ENCODE assay signal across 15 cellular contexts in genomic region chr21:29697555-29698193, GRCh38.
A peak's percentile ranks its signal among the peaks of the same experiment; 100 is the strongest.
DNase-seq lines count a peak whose midpoint lies in the region; ATAC-seq and TF ChIP-seq lines count a peak whose summit lies in the region.
"Had no signal": no experiment of that assay in that cellular context is flagged by ENCODE, and none has a peak within 500 bp of the region (broad histone marks: within the 10 kb centered on the region; RNA-seq: fewer than 3 reads in every experiment).

No MANE protein-coding gene starts in this region.

- TF ChIP-seq CTCF in H9 (conservative IDR thresholded peaks at IDR 0.05): no peak

- no peaks in the 10 kb centered on the region for H4K20me1 ChIP-seq in H9 (ENCODE audit: control insufficient read depth, insufficient read depth, insufficient read length)

- H2BK5ac ChIP-seq in H9 (ENCODE audit: insufficient read length, low read length): no peak overlapping the region

- H3K27me3 ChIP-seq in H9 (ENCODE audit: insufficient read depth, low read length): no peaks in the 10 kb centered on the region

- no CpG with 5 or more reads among the region's 7 CpGs for WGBS in H9 (ENCODE audit: extremely low coverage, insufficient read length, low lambda C conversion rate)

- peaks cover 3 to 4% (median 4%) of the 10 kb centered on the region in 3 experiments; a peak in 2 of 7 replicates for H3K36me3 Mint-ChIP-seq in H9 (ENCODE audit: insufficient read depth in 1 of 3, low read depth in 3 of 3)

- peak; percentile 82 for ATAC-seq in GM18511 (IDR thresholded peaks at IDR 0.05; ENCODE audit: unreplicated experiment)
- peak; percentile 74 for ATAC-seq in HG02973 (IDR thresholded peaks at IDR 0.05; ENCODE audit: unreplicated experiment)
- no peak for ATAC-seq in HG03097 (IDR thresholded peaks at IDR 0.05; ENCODE audit: low FRiP score, unreplicated experiment)

- no peak overlapping the region for H2BK20ac ChIP-seq in H9 (ENCODE audit: low read depth, low read length, poor library complexity, severe bottlenecking)

- no peak overlapping the region for H3T11ph ChIP-seq in H9 (ENCODE audit: low read length)

- no peak overlapping the region for H3K9ac ChIP-seq in H9 (ENCODE audit: extremely low read depth, insufficient read length, low read length)

- H3K4me3 Mint-ChIP-seq in H9: no peak overlapping the region
- H3K4me3 Mint-ChIP-seq: activated CD4-positive, alpha-beta T cell treated with anti-CD3 and anti-CD28 coated beads, Interleukin-2, amount 10 ng/mL, durations not matched to agents 24 days and 14 days; activated naive CD4-positive, alpha-beta T cell treated with anti-CD3 and anti-CD28 coated beads for 36 hours had no signal

- H4K5ac ChIP-seq in H9 (ENCODE audit: insufficient read length, low read depth, low read length): no peak overlapping the region

- no peaks in the 10 kb centered on the region for H3K79me1 ChIP-seq in H9 (ENCODE audit: insufficient read depth, low read depth, low read length, poor library complexity, severe bottlenecking)

- H2BK15ac ChIP-seq in H9 (ENCODE audit: low read depth, low read length): no peak overlapping the region

- H4K91ac ChIP-seq in H9 (ENCODE audit: insufficient read length, low read depth, low read length): no peak overlapping the region

- H3K56ac ChIP-seq in H9 (ENCODE audit: insufficient read length, low read depth, low read length): no peak overlapping the region

- H2BK12ac ChIP-seq in H9 (ENCODE audit: insufficient read length, low read depth, low read length): no peak overlapping the region

- H3K23ac ChIP-seq in H9 (ENCODE audit: insufficient read length, low read depth, low read length): no peak overlapping the region

- no peaks in the 10 kb centered on the region for H3K23me2 ChIP-seq in H9 (ENCODE audit: insufficient read length, low read depth, low read length, poor library complexity, severe bottlenecking)

- peaks cover 0 to 2% of the 10 kb centered on the region in 2 experiments; a peak in 3 of 5 replicates for H3K9me3 Mint-ChIP-seq in H9
- H3K9me3 Mint-ChIP-seq: activated naive CD4-positive, alpha-beta T cell treated with anti-CD3 and anti-CD28 coated beads for 36 hours had no signal

- H3K4me1 Mint-ChIP-seq in H9: peaks cover 2 to 3% of the 10 kb centered on the region in 2 experiments; a peak in 2 of 4 replicates

- H3K27ac Mint-ChIP-seq in H9: peak overlapping the region in 1 of 3 experiments; percentile 7; a peak in 2 of 7 replicates
- H3K27ac Mint-ChIP-seq: activated CD4-positive, alpha-beta T cell treated with anti-CD3 and anti-CD28 coated beads, Interleukin-2, amount 10 ng/mL, durations not matched to agents 24 days and 14 days; activated naive CD4-positive, alpha-beta T cell treated with anti-CD3 and anti-CD28 coated beads for 36 hours had no signal

- no peak overlapping the region for H3K27ac ChIP-seq in H9 (ENCODE audit: insufficient read length, low read depth, low read length)

- no peak overlapping the region for H4K8ac ChIP-seq in H9 (replicated peaks; ENCODE audit: insufficient read length, low read depth, low read length)

- H3K14ac ChIP-seq in H9 (ENCODE audit: insufficient read depth, low read length): no peak overlapping the region

- H2AFZ ChIP-seq in H9 (ENCODE audit: low read length): no peak overlapping the region

- H3K4me2 ChIP-seq in H9 (ENCODE audit: insufficient read depth, insufficient read length, low read length): no peak overlapping the region

- H2BK120ac ChIP-seq in H9 (ENCODE audit: low read depth, low read length, poor library complexity, severe bottlenecking): no peak overlapping the region

- H3K18ac ChIP-seq in H9 (ENCODE audit: insufficient read length, low read depth, low read length): no peak overlapping the region

- H2AK5ac ChIP-seq in H9 (ENCODE audit: insufficient read length, low read length): no peak overlapping the region

- DNase-seq in NOMO-1 treated with dmso at 0.1 percent for 144 hours (lab: John Stamatoyannopoulos, UW; ENCODE audit: unreplicated experiment) (peak; percentile 81), kidney tubule cell (ENCODE audit: low spot score) (peak; percentile 10), H9 (no peak), HuH-7 (ENCODE audit: low spot score) (no peak), NCI-H510A (lab: John Stamatoyannopoulos, UW) (no peak)
- DNase-seq: activated CD4-positive, alpha-beta T cell treated with anti-CD3 and anti-CD28 coated beads, Interleukin-2, amount 10 ng/mL, durations not matched to agents 24 days and 14 days; activated naive CD4-positive, alpha-beta T cell treated with anti-CD3 and anti-CD28 coated beads for 36 hours; DMS 273 treated with DMSO at 0.1 percent for 48 hours; KG1; mesendoderm; NCI-H446; trophoblast cell had no signal

- H3K79me2 ChIP-seq in H9 (ENCODE audit: insufficient read depth, low read length): peaks cover 1% of the 10 kb centered on the region; the same call in 1 of the 2 replicates

- no peaks in the 10 kb centered on the region for H3K27me3 Mint-ChIP-seq in H9 (ENCODE audit: low read depth)
- H3K27me3 Mint-ChIP-seq: activated CD4-positive, alpha-beta T cell treated with anti-CD3 and anti-CD28 coated beads, Interleukin-2, amount 10 ng/mL, durations not matched to agents 24 days and 14 days had no signal

- H3K4ac ChIP-seq in H9 (ENCODE audit: low read depth, low read length): no peak overlapping the region

- H3K9me3 ChIP-seq in H9 (ENCODE audit: control insufficient read depth, low read depth, low read length): no peaks in the 10 kb centered on the region

- H3K4me1 ChIP-seq in H9 (ENCODE audit: insufficient read depth, low read length): no peaks in the 10 kb centered on the region

Comparison
In these comparisons a context has a peak if more than half of its experiments do, and no peak if none do; other contexts are left out.
1. DNase-seq: peak in NOMO-1 treated with dmso at 0.1 percent for 144 hours (single experiment) and kidney tubule cell (single experiment); none in H9 (single experiment), HuH-7 (single experiment) and NCI-H510A (single experiment).